10 cellular contexts compared by ENCODE assay signal in the genomic region with DNA sequence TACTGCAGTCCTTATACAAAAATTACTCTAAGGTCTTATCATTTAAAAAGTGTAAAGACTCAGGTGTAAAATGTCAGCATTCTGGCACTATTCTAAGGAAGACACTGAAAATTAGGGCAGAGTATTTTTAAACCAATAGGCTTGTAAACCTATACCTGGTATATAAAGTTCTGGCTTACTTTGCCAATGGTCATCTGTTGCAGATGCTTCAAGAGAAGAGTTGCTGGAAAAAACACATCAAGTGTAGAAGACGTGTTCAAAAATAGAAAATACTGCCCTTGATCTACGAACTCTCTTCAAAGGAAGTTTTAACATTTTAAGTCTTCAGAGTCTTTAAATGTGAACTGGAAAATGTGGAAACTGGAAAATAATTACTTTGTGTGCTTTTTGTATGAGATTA. TPM values are rescaled to one million over a fixed set of nuclear protein-coding genes. Genes with fewer than 3 reads are reported as not detected.
DNase-seq lines count a peak whose midpoint lies in the region; ATAC-seq and TF ChIP-seq lines count a peak whose summit lies in the region.
"Had no signal": no experiment of that assay in that cellular context is flagged by ENCODE, and none has a peak within 500 bp of the region (broad histone marks: within the 10 kb centered on the region; RNA-seq: fewer than 3 reads in every experiment).

No MANE protein-coding gene starts in this region.

- in situ Hi-C loops in KBM-7 (cut with MboI; ENCODE audit: low pct_unique_long_range_greater_than_20kb, low sequenced_read_pairs): no loop called here

- H3K27me3 ChIP-seq in right atrium auricular region (no peaks in the 10 kb centered on the region), vagina (no peaks in the 10 kb centered on the region)

- peaks cover 23% of the 10 kb centered on the region for H3K4me1 Mint-ChIP-seq in activated naive CD8-positive, alpha-beta T cell treated with anti-CD3 and anti-CD28 coated beads, Interleukin-2, amount 10 ng/mL, durations not matched to agents 7 days and 5 days
- H3K4me1 Mint-ChIP-seq in mesothelial cell of epicardium: peaks cover 24% of the 10 kb centered on the region

- ATAC-seq in Right ventricle myocardium inferior: no peak
- ATAC-seq in activated naive CD8-positive, alpha-beta T cell treated with anti-CD3 and anti-CD28 coated beads, Interleukin-2, amount 10 ng/mL, durations not matched to agents 7 days and 5 days (ENCODE audit: low read depth): no peak

- peak overlapping the region; percentile 86 for H3K4me3 Mint-ChIP-seq in activated naive CD8-positive, alpha-beta T cell treated with anti-CD3 and anti-CD28 coated beads, Interleukin-2, amount 10 ng/mL, durations not matched to agents 7 days and 5 days
- no peak overlapping the region for H3K4me3 Mint-ChIP-seq in mesothelial cell of epicardium

- TF ChIP-seq CTCF in right atrium auricular region (IDR thresholded peaks at IDR 0.05) (no peak), mesothelial cell of epicardium (IDR thresholded peaks at IDR 0.05; ENCODE audit: unreplicated experiment) (no peak), vagina (IDR thresholded peaks at IDR 0.05) (no peak), GM10266 (IDR thresholded peaks at IDR 0.05; ENCODE audit: control insufficient read depth, insufficient read depth, low read depth, missing control alignments) (no peak)

- H3K9me3 ChIP-seq in right atrium auricular region (no peaks in the 10 kb centered on the region), vagina (no peaks in the 10 kb centered on the region)

- TF ChIP-seq POLR2A in vagina (IDR thresholded peaks at IDR 0.05): no peak

- H3K4me3 ChIP-seq in right atrium auricular region: peak overlapping the region in 1 of 2 donors; percentile 46
- H3K4me3 ChIP-seq in vagina: peak overlapping the region; percentile 1 to 34

- intact Hi-C loops in Right ventricle myocardium inferior (cut with DNase I) (no loop called here), vagina (cut with DNase I) (no loop called here)

- POLR2A ChIA-PET in activated naive CD8-positive, alpha-beta T cell treated with anti-CD3 and anti-CD28 coated beads, Interleukin-2, amount 10 ng/mL, durations not matched to agents 7 days and 5 days (lab: Charles Lee): interaction anchor here (0.6 to 3.2 kb wide), 5 partner anchors 16 to 244 kb away, joined by 5 to 27 read pairs (median 16); a partner anchor contains a TSS

- no peaks in the 10 kb centered on the region for H3K27me3 Mint-ChIP-seq in activated naive CD8-positive, alpha-beta T cell treated with anti-CD3 and anti-CD28 coated beads, Interleukin-2, amount 10 ng/mL, durations not matched to agents 7 days and 5 days
- H3K27me3 Mint-ChIP-seq in mesothelial cell of epicardium (ENCODE audit: low read depth): no peaks in the 10 kb centered on the region

- H3K36me3 Mint-ChIP-seq in activated naive CD8-positive, alpha-beta T cell treated with anti-CD3 and anti-CD28 coated beads, Interleukin-2, amount 10 ng/mL, durations not matched to agents 7 days and 5 days: peaks cover 10% of the 10 kb centered on the region
- H3K36me3 Mint-ChIP-seq in mesothelial cell of epicardium: peaks cover 2% of the 10 kb centered on the region

- H3K4me1 ChIP-seq in right atrium auricular region: peaks cover 0 to 35% of the 10 kb centered on the region in 2 donors
- peaks cover 34% of the 10 kb centered on the region for H3K4me1 ChIP-seq in vagina

- H3K27ac Mint-ChIP-seq in activated naive CD8-positive, alpha-beta T cell treated with anti-CD3 and anti-CD28 coated beads, Interleukin-2, amount 10 ng/mL, durations not matched to agents 7 days and 5 days: peak overlapping the region; percentile 85
- H3K27ac Mint-ChIP-seq in mesothelial cell of epicardium: peak overlapping the region; percentile 19

- no peak for DNase-seq in right atrium auricular region (ENCODE audit: low spot score)
- DNase-seq in Right ventricle myocardium inferior (ENCODE audit: missing footprints): no peak
- no peak for DNase-seq in activated naive CD8-positive, alpha-beta T cell treated with anti-CD3 and anti-CD28 coated beads, Interleukin-2, amount 10 ng/mL, durations not matched to agents 7 days and 5 days
- no peak for DNase-seq in mesothelial cell of epicardium (ENCODE audit: low spot score in 2 of 2, unreplicated experiment in 2 of 2)
- DNase-seq in vagina (ENCODE audit: extremely low spot score in 2 of 2): no peak
- no peak for DNase-seq in mesenteric fat pad (ENCODE audit: low spot score)
- DNase-seq in KBM-7: no peak
- no peak for DNase-seq in GM10266 (ENCODE audit: extremely low spot score)
- DNase-seq: amniotic stem cell, NCI-H446 treated with DMSO at 0.1 percent for 48 hours had no signal

- H3K36me3 ChIP-seq in right atrium auricular region (no peaks in the 10 kb centered on the region), vagina (no peaks in the 10 kb centered on the region)

- H3K27ac ChIP-seq in right atrium auricular region (peak overlapping the region; percentile 7 to 66), vagina (peak overlapping the region; percentile 77)

- no peaks in the 10 kb centered on the region for H3K9me3 Mint-ChIP-seq in activated naive CD8-positive, alpha-beta T cell treated with anti-CD3 and anti-CD28 coated beads, Interleukin-2, amount 10 ng/mL, durations not matched to agents 7 days and 5 days
- H3K9me3 Mint-ChIP-seq in mesothelial cell of epicardium: no peaks in the 10 kb centered on the region

RNA-seq across cellular contexts. Expression of a gene that starts 23.9 kb away (rescaled TPM):
- total RNA-seq in right atrium auricular region: 10 to 100 TPM; 15.4 to 15.6 TPM
- 25.5 TPM for total RNA-seq in Right ventricle myocardium inferior
- total RNA-seq in activated naive CD8-positive, alpha-beta T cell treated with anti-CD3 and anti-CD28 coated beads, Interleukin-2, amount 10 ng/mL, durations not matched to agents 7 days and 5 days: 10 to 100 TPM; 63.3 to 64.0 TPM
- 28.2 to 32.0 TPM (median 29.8 TPM) in 3 replicates for total RNA-seq in mesothelial cell of epicardium
- 17.2 TPM for total RNA-seq in vagina
- 18.5 TPM for total RNA-seq in mesenteric fat pad
